1 cellular context compared by ENCODE assay signal in genomic region chr21:45358261-45358670, GRCh38.
TF ChIP-seq lines count a peak whose summit lies in the region.

No MANE protein-coding gene starts in this region.

TF ChIP-seq in H1, 55 proteins besides CTCF, POLR2A, EP300 and RAD21:
- TF ChIP-seq JUN (IDR thresholded peaks at IDR 0.05; ENCODE audit: low read depth, low read length) (no peak), HDAC6 (IDR thresholded peaks at IDR 0.05; ENCODE audit: low read depth, low read length) (no peak), E2F6 (IDR thresholded peaks at IDR 0.05) (no peak), TCF12 (IDR thresholded peaks at IDR 0.05; ENCODE audit: low read depth, low read length) (no peak), EZH2 (IDR thresholded peaks at IDR 0.05; ENCODE audit: low read depth, low read length, severe bottlenecking) (no peak), CBX8 (IDR thresholded peaks at IDR 0.05; ENCODE audit: borderline replicate concordance, low read depth, low read length) (no peak), POU5F1 (IDR thresholded peaks at IDR 0.05; ENCODE audit: low read depth, low read length) (no peak), KDM5A (IDR thresholded peaks at IDR 0.05; ENCODE audit: low read length) (no peak), BCL11A (IDR thresholded peaks at IDR 0.05; ENCODE audit: low read depth in 2 of 2, low read length in 2 of 2) (no peak), GABPA (IDR thresholded peaks at IDR 0.05; ENCODE audit: borderline replicate concordance, insufficient read depth, low read length) (no peak), CHD1 (IDR thresholded peaks at IDR 0.05; ENCODE audit: low read depth, low read length) (no peak), CHD7 (IDR thresholded peaks at IDR 0.05; ENCODE audit: insufficient replicate concordance, low read length) (no peak)
